ENCODE assay signal across 18 cellular contexts in genomic region chr20:37362821-37363220, GRCh38.
"Had no signal": no experiment of that assay in that cellular context is flagged by ENCODE, and none has a peak within 500 bp of the region (broad histone marks: within the 10 kb centered on the region; RNA-seq: fewer than 3 reads in every experiment).

No MANE protein-coding gene starts in this region.

- DNase-seq: activated CD4-positive, alpha-beta T cell treated with anti-CD3 and anti-CD28 coated beads, Interleukin-2, amount 50 U/mL, for 4 hours; activated naive CD4-positive, alpha-beta T cell treated with anti-CD3 and anti-CD28 coated beads, Interleukin-2, amount 50 U/mL, for 16 hours; activated T-cell treated with anti-CD3 and anti-CD28 coated beads for 4 hours; naive B cell; retina; stimulated activated CD4-positive, alpha-beta T cell treated with anti-CD3 and anti-CD28 coated beads, Interleukin-4, amount 100 ng/mL, for 24 hours; stimulated activated naive CD8-positive, alpha-beta T cell treated with anti-CD3 and anti-CD28 coated beads, Interleukin-15, Interleukin-2, amounts not matched to agents 100 U/mL and 50 U/mL, for 24 hours; SW 1271; transverse colon had no signal

- H3K27me3 ChIP-seq: esophagus muscularis mucosa, transverse colon had no signal

- H3K27ac ChIP-seq: esophagus muscularis mucosa, lower lobe of right lung, parathyroid adenoma had no signal

- H3K27me3 Mint-ChIP-seq: naive B cell had no signal

- FAIRE-seq: colon, islet of Langerhans had no signal

- H2AFZ ChIP-seq: parathyroid adenoma had no signal

- H3K9me3 Mint-ChIP-seq: activated T-helper 2 cell treated with anti-CD3 and anti-CD28 coated beads, Interferon-gamma antibody, Interleukin-2, Interleukin-4, amounts not matched to agents 10 μg/mL and 5 μg/mL and 100 μg/mL, durations not matched to agents 14 hours and 24 hours and 36 hours; T-helper 2 cell treated with Interferon-gamma antibody and Interleukin-4, amounts not matched to agents 5 μg/mL and 100 μg/mL, for 36 hours had no signal

- H3K27ac Mint-ChIP-seq: activated T-helper 2 cell treated with anti-CD3 and anti-CD28 coated beads, Interferon-gamma antibody, Interleukin-2, Interleukin-4, amounts not matched to agents 10 μg/mL and 5 μg/mL and 100 μg/mL, durations not matched to agents 14 hours and 24 hours and 36 hours; T-helper 2 cell treated with Interferon-gamma antibody and Interleukin-4, amounts not matched to agents 5 μg/mL and 100 μg/mL, for 36 hours had no signal

- H3K36me3 Mint-ChIP-seq: naive B cell had no signal

- H3K9ac ChIP-seq: parathyroid adenoma had no signal

- H3K4me3 Mint-ChIP-seq: naive B cell; T-helper 2 cell treated with Interferon-gamma antibody and Interleukin-4, amounts not matched to agents 5 μg/mL and 100 μg/mL, for 36 hours had no signal

- H3K4me3 ChIP-seq: esophagus muscularis mucosa, lower lobe of right lung, skin epidermis, transverse colon had no signal

- H3K9me3 ChIP-seq: esophagus muscularis mucosa, lower lobe of right lung, transverse colon had no signal

- ATAC-seq: left colon; lower lobe of right lung; stimulated activated naive CD8-positive, alpha-beta T cell treated with anti-CD3 and anti-CD28 coated beads, Interleukin-15, Interleukin-2, amounts not matched to agents 100 U/mL and 50 U/mL, for 24 hours had no signal
